In the genomic region with DNA sequence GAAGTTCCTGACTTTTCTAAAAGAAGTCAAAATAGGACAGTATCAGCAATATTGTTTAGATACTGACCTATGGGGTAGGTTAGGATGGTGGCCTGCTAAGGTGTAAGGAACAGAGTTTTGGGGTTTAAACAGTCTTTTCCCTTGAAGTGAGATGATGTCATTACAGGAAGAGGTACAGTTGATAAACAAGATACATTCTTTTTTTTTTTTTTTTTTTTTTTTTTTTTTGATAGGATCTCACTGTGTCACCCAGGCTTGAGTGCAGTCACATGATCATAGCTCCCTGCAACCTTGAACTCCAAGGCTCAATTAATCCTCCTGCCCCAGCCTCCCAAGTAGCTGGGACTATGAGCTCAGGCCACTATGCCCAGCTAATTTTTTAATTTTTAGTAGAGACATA, we compare ENCODE assay signal across 2 cellular contexts.
TF ChIP-seq lines count a peak whose summit lies in the region.

No MANE protein-coding gene starts in this region.

TF ChIP-seq in HepG2, 621 proteins besides CTCF, POLR2A, EP300 and RAD21:
- TF ChIP-seq ZFY (CRISPR knock-in tag; IDR thresholded peaks at IDR 0.05) (no peak), ZNF136 (CRISPR knock-in tag; IDR thresholded peaks at IDR 0.05; ENCODE audit: low read depth) (no peak), U2AF1 (optimal IDR thresholded peaks at IDR 0.05; ENCODE audit: low read depth, low read length) (no peak), RELA (CRISPR knock-in tag; IDR thresholded peaks at IDR 0.05) (no peak), MAFK (conservative IDR thresholded peaks at IDR 0.05 in 1 of 2, IDR thresholded peaks at IDR 0.05 in 1 of 2; ENCODE audit: low read length in 2 of 2) (peak; percentile 24 to 33; a peak in 1 of 4 replicates), ATF7 (IDR thresholded peaks at IDR 0.05) (peak; percentile 50), ATF7 (CRISPR knock-in tag; IDR thresholded peaks at IDR 0.05) (no peak), XBP1 (CRISPR knock-in tag; IDR thresholded peaks at IDR 0.05) (no peak)
- TF ChIP-seq, protein P1, sequence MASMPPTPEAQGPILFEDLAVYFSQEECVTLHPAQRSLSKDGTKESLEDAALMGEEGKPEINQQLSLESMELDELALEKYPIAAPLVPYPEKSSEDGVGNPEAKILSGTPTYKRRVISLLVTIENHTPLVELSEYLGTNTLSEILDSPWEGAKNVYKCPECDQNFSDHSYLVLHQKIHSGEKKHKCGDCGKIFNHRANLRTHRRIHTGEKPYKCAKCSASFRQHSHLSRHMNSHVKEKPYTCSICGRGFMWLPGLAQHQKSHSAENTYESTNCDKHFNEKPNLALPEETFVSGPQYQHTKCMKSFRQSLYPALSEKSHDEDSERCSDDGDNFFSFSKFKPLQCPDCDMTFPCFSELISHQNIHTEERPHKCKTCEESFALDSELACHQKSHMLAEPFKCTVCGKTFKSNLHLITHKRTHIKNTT (CRISPR knock-in tag; IDR thresholded peaks at IDR 0.05) = no peak
- TF ChIP-seq, protein P2, sequence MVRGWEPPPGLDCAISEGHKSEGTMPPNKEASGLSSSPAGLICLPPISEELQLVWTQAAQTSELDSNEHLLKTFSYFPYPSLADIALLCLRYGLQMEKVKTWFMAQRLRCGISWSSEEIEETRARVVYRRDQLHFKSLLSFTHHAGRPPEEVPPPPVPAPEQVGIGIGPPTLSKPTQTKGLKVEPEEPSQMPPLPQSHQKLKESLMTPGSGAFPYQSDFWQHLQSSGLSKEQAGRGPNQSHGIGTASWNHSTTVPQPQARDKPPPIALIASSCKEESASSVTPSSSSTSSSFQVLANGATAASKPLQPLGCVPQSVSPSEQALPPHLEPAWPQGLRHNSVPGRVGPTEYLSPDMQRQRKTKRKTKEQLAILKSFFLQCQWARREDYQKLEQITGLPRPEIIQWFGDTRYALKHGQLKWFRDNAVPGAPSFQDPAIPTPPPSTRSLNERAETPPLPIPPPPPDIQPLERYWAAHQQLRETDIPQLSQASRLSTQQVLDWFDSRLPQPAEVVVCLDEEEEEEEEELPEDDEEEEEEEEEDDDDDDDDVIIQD (CRISPR knock-in tag; IDR thresholded peaks at IDR 0.05; ENCODE audit: low read depth) = no peak
- TF ChIP-seq, protein P3, sequence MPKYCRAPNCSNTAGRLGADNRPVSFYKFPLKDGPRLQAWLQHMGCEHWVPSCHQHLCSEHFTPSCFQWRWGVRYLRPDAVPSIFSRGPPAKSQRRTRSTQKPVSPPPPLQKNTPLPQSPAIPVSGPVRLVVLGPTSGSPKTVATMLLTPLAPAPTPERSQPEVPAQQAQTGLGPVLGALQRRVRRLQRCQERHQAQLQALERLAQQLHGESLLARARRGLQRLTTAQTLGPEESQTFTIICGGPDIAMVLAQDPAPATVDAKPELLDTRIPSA (CRISPR knock-in tag; IDR thresholded peaks at IDR 0.05; ENCODE audit: borderline replicate concordance) = no peak

TF ChIP-seq in K562, 482 proteins besides CTCF, POLR2A, EP300 and RAD21:
- TF ChIP-seq POLR3G (IDR thresholded peaks at IDR 0.05; ENCODE audit: extremely low read depth, insufficient read length, insufficient replicate concordance) (no peak), ZNF384 (IDR thresholded peaks at IDR 0.05; ENCODE audit: low read depth, low read length) (peak; percentile 90), ZNF316 (IDR thresholded peaks at IDR 0.05) (0 out of 2 replicates have a peak, but pooled peaks have one; percentile 30), TOE1 (IDR thresholded peaks at IDR 0.05; ENCODE audit: borderline replicate concordance) (peak; percentile 39; the same call in 1 of the 2 replicates), TOE1 (CRISPR knock-in tag; IDR thresholded peaks at IDR 0.05; ENCODE audit: borderline replicate concordance, low read depth) (no peak), JUND (IDR thresholded peaks at IDR 0.05; ENCODE audit: borderline replicate concordance, low read depth, low read length) (peak; percentile 37; the same call in 1 of the 2 replicates), JUND (tag; IDR thresholded peaks at IDR 0.05; ENCODE audit: borderline replicate concordance, low read depth, low read length) (no peak; the same call in 2 of the 3 replicates), FOXJ2 (tag; IDR thresholded peaks at IDR 0.05) (peak; percentile 50; the same call in 1 of the 2 replicates), ATF7 (IDR thresholded peaks at IDR 0.05) (0 out of 2 replicates have a peak, but pooled peaks have one; percentile 41), RAD51 (IDR thresholded peaks at IDR 0.05; ENCODE audit: borderline replicate concordance, low read depth) (peak; percentile 38; the same call in 1 of the 2 replicates), C11orf30 (IDR thresholded peaks at IDR 0.05; ENCODE audit: low read depth) (peak; percentile 26; the same call in 1 of the 2 replicates), ZNF140 (CRISPR knock-in tag; IDR thresholded peaks at IDR 0.05) (no peak)
- TF ChIP-seq, protein P4, sequence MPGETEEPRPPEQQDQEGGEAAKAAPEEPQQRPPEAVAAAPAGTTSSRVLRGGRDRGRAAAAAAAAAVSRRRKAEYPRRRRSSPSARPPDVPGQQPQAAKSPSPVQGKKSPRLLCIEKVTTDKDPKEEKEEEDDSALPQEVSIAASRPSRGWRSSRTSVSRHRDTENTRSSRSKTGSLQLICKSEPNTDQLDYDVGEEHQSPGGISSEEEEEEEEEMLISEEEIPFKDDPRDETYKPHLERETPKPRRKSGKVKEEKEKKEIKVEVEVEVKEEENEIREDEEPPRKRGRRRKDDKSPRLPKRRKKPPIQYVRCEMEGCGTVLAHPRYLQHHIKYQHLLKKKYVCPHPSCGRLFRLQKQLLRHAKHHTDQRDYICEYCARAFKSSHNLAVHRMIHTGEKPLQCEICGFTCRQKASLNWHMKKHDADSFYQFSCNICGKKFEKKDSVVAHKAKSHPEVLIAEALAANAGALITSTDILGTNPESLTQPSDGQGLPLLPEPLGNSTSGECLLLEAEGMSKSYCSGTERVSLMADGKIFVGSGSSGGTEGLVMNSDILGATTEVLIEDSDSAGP (CRISPR knock-in tag; IDR thresholded peaks at IDR 0.05) = no peak
- TF ChIP-seq, protein P5, sequence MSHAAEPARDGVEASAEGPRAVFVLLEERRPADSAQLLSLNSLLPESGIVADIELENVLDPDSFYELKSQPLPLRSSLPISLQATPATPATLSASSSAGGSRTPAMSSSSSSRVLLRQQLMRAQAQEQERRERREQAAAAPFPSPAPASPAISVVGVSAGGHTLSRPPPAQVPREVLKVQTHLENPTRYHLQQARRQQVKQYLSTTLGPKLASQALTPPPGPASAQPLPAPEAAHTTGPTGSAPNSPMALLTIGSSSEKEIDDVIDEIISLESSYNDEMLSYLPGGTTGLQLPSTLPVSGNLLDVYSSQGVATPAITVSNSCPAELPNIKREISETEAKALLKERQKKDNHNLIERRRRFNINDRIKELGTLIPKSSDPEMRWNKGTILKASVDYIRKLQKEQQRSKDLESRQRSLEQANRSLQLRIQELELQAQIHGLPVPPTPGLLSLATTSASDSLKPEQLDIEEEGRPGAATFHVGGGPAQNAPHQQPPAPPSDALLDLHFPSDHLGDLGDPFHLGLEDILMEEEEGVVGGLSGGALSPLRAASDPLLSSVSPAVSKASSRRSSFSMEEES (CRISPR knock-in tag; IDR thresholded peaks at IDR 0.05) = peak; percentile 46
- TF ChIP-seq, protein P6, sequence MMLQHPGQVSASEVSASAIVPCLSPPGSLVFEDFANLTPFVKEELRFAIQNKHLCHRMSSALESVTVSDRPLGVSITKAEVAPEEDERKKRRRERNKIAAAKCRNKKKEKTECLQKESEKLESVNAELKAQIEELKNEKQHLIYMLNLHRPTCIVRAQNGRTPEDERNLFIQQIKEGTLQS (IDR thresholded peaks at IDR 0.05) = peak; percentile 69
- TF ChIP-seq, protein P6 (CRISPR knock-in tag; conservative IDR thresholded peaks at IDR 0.05) = no peak
- TF ChIP-seq, protein P7, sequence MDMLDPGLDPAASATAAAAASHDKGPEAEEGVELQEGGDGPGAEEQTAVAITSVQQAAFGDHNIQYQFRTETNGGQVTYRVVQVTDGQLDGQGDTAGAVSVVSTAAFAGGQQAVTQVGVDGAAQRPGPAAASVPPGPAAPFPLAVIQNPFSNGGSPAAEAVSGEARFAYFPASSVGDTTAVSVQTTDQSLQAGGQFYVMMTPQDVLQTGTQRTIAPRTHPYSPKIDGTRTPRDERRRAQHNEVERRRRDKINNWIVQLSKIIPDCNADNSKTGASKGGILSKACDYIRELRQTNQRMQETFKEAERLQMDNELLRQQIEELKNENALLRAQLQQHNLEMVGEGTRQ (CRISPR knock-in tag; IDR thresholded peaks at IDR 0.05) = 0 out of 2 replicates have a peak, but pooled peaks have one; percentile 21
